ENCODE assay signal across 8 cellular contexts in genomic region chr22:33393432-33393831, GRCh38.
"Had no signal": no experiment of that assay in that cellular context is flagged by ENCODE, and none has a peak within 500 bp of the region (broad histone marks: within the 10 kb centered on the region; RNA-seq: fewer than 3 reads in every experiment).

No MANE protein-coding gene starts in this region.

- H3K9ac ChIP-seq: GM23248 had no signal

- H3K4me1 ChIP-seq: HAP-1 had no signal

- DNase-seq: GM23248, GOT3, H7, HFFc6, IMR-90 had no signal

- ATAC-seq: HCT116 had no signal

- H3K27ac ChIP-seq: GM23248, HL-60 had no signal

- H3K4me3 ChIP-seq: GM23248, HAP-1 had no signal

- H3K9me3 ChIP-seq: HAP-1 had no signal

- H3K36me3 ChIP-seq: HAP-1 had no signal

- H2AFZ ChIP-seq: GM23248 had no signal
